17 cellular contexts compared by ENCODE assay signal in genomic region chr14:45364565-45364964, GRCh38.
DNase-seq lines count a peak whose midpoint lies in the region; ATAC-seq and TF ChIP-seq lines count a peak whose summit lies in the region.
"Had no signal": no experiment of that assay in that cellular context is flagged by ENCODE, and none has a peak within 500 bp of the region (broad histone marks: within the 10 kb centered on the region; RNA-seq: fewer than 3 reads in every experiment).

No MANE protein-coding gene starts in this region.

- ATAC-seq in GM18873 (IDR thresholded peaks at IDR 0.05; ENCODE audit: low FRiP score, unreplicated experiment) = no peak
- ATAC-seq: A549, K562 had no signal

- H3K27me3 Mint-ChIP-seq in neural progenitor cell (ENCODE audit: insufficient read depth, low read depth) = no peaks in the 10 kb centered on the region

- DNase-seq in NCI-H82 (lab: John Stamatoyannopoulos, UW) = peak; percentile 4
- no peak for DNase-seq in NCI-H82 treated with DMSO at 0.1 percent for 48 hours (lab: John Stamatoyannopoulos, UW; ENCODE audit: unreplicated experiment)
- no peak for DNase-seq in LNCaP clone FGC (ENCODE audit: low read depth)
- no peak for DNase-seq in neural progenitor cell (ENCODE audit: low spot score)
- DNase-seq in UCSD-AML1 (lab: John Stamatoyannopoulos, UW; ENCODE audit: unreplicated experiment) = no peak
- no peak for DNase-seq in DMS 273 (lab: John Stamatoyannopoulos, UW; ENCODE audit: unreplicated experiment)
- DNase-seq: GM23248, HFFc6, NCI-H1048, NCI-H187 treated with DMSO at 0.1 percent for 48 hours, Peyer's patch, SHP77 treated with DMSO at 0.1 percent for 48 hours had no signal

- no peaks in the 10 kb centered on the region for H3K79me2 ChIP-seq in neural progenitor cell (ENCODE audit: low read depth)

- H3K27ac ChIP-seq in VCaP (no peak overlapping the region), neural progenitor cell (no peak overlapping the region)
- H3K27ac ChIP-seq: A549, GM23248, HL-60, Peyer's patch had no signal

- no peak overlapping the region for H2AFZ ChIP-seq in neural progenitor cell (replicated peaks)
- H2AFZ ChIP-seq: GM23248 had no signal

- H3K9ac ChIP-seq in neural progenitor cell = no peak overlapping the region
- H3K9ac ChIP-seq: GM23248 had no signal

- no peak overlapping the region for H3K4me3 ChIP-seq in LNCaP clone FGC (ENCODE audit: low read depth, low read length)
- H3K4me3 ChIP-seq in neural progenitor cell = no peak overlapping the region
- H3K4me3 ChIP-seq: A549, GM23248, K562, Peyer's patch had no signal

- TF ChIP-seq CTCF in LNCaP clone FGC (IDR thresholded peaks at IDR 0.05; ENCODE audit: control insufficient read depth, extremely low read depth, insufficient read depth) (peak; percentile 34), VCaP (conservative IDR thresholded peaks at IDR 0.05) (peak; percentile 46), neural progenitor cell (IDR thresholded peaks at IDR 0.05) (peak; percentile 14)

- H3K4me1 ChIP-seq in neural progenitor cell = no peaks in the 10 kb centered on the region
- H3K4me1 ChIP-seq: A549, Peyer's patch had no signal

- H3F3A ChIP-seq in neural progenitor cell (ENCODE audit: low read depth) = no peaks in the 10 kb centered on the region

- H3K36me3 ChIP-seq in neural progenitor cell = no peaks in the 10 kb centered on the region
- H3K36me3 ChIP-seq: Peyer's patch had no signal

- no peaks in the 10 kb centered on the region for H4K20me1 ChIP-seq in neural progenitor cell (ENCODE audit: low read depth)

- no peak overlapping the region for H3K4me2 ChIP-seq in neural progenitor cell
- H3K4me2 ChIP-seq: A549 had no signal

- no peaks in the 10 kb centered on the region for H3K27me3 ChIP-seq in neural progenitor cell
- H3K27me3 ChIP-seq: Peyer's patch had no signal

- H3K36me3 Mint-ChIP-seq in neural progenitor cell = no peaks in the 10 kb centered on the region

- peaks cover 3% of the 10 kb centered on the region for H3K4me1 Mint-ChIP-seq in neural progenitor cell

- H3K4me3 Mint-ChIP-seq in neural progenitor cell = no peak overlapping the region
- H3K4me3 Mint-ChIP-seq: HFFc6 had no signal

- H3K9me3 ChIP-seq in neural progenitor cell (ENCODE audit: low read depth) = no peaks in the 10 kb centered on the region
- H3K9me3 ChIP-seq: A549, Peyer's patch had no signal

- no peak overlapping the region for H3K27ac Mint-ChIP-seq in neural progenitor cell
- H3K27ac Mint-ChIP-seq: HFFc6 had no signal

- H3K9me3 Mint-ChIP-seq in neural progenitor cell = no peaks in the 10 kb centered on the region
